Comparison of ENCODE assay signal across 8 cellular contexts in genomic region chr18:50879302-50880107, GRCh38.
DNase-seq lines count a peak whose midpoint lies in the region; ATAC-seq and TF ChIP-seq lines count a peak whose summit lies in the region.

No MANE protein-coding gene starts in this region.

- peaks cover 3% of the 10 kb centered on the region for H3K36me3 Mint-ChIP-seq in memory B cell

- H3K4me3 ChIP-seq in LNCaP clone FGC (ENCODE audit: low read depth, low read length): peak overlapping the region; percentile 66

- DNase-seq in GM03348 (ENCODE audit: low spot score) (peak; percentile 70), LNCaP clone FGC (ENCODE audit: low read depth) (no peak), memory B cell (ENCODE audit: low spot score in 2 of 2) (peak in 1 of 2 donors; percentile 33), NCI-H2081 treated with DMSO at 0.1 percent for 48 hours (lab: John Stamatoyannopoulos, UW) (no peak)
- peak; percentile 10 for DNase-seq in effector CD4-positive, alpha-beta T cell
- DNase-seq in stimulated activated naive CD8-positive, alpha-beta T cell treated with anti-CD3 and anti-CD28 coated beads, Interleukin-15, Interleukin-2, amounts not matched to agents 100 U/mL and 50 U/mL, for 24 hours: no peak

- H3K4me3 Mint-ChIP-seq in memory B cell: peak overlapping the region; percentile 100

- H3K27ac Mint-ChIP-seq in memory B cell: peak overlapping the region; percentile 96

- ATAC-seq in GM21825 (IDR thresholded peaks at IDR 0.05; ENCODE audit: unreplicated experiment) (peak; percentile 3), memory B cell (ENCODE audit: low read depth) (peak; percentile 16)
- ATAC-seq in stimulated activated naive CD8-positive, alpha-beta T cell treated with anti-CD3 and anti-CD28 coated beads, Interleukin-15, Interleukin-2, amounts not matched to agents 100 U/mL and 50 U/mL, for 24 hours: peak; percentile 9

- H3K4me1 Mint-ChIP-seq in memory B cell: peaks cover 17% of the 10 kb centered on the region

- H3K27ac ChIP-seq in VCaP: peak overlapping the region; percentile 86

- TF ChIP-seq CTCF in LNCaP clone FGC (IDR thresholded peaks at IDR 0.05; ENCODE audit: control insufficient read depth, extremely low read depth, insufficient read depth) (no peak), VCaP (conservative IDR thresholded peaks at IDR 0.05) (no peak)

- no peaks in the 10 kb centered on the region for H3K9me3 Mint-ChIP-seq in memory B cell

- no peaks in the 10 kb centered on the region for H3K27me3 Mint-ChIP-seq in memory B cell

Comparison
In these comparisons a context has a peak if more than half of its experiments do, and no peak if none do; other contexts are left out.
1. DNase-seq: peak in GM03348 (single experiment) and effector CD4-positive, alpha-beta T cell (single experiment); none in LNCaP clone FGC (single experiment), stimulated activated naive CD8-positive, alpha-beta T cell treated with anti-CD3 and anti-CD28 coated beads, Interleukin-15, Interleukin-2, amounts not matched to agents 100 U/mL and 50 U/mL, for 24 hours (single experiment) and NCI-H2081 treated with DMSO at 0.1 percent for 48 hours (single experiment).
2. Peak in every context shown above with its lines, with median percentiles within 50 percentile points of each other: ATAC-seq.